ENCODE assay signal across 9 cellular contexts in the genomic region with DNA sequence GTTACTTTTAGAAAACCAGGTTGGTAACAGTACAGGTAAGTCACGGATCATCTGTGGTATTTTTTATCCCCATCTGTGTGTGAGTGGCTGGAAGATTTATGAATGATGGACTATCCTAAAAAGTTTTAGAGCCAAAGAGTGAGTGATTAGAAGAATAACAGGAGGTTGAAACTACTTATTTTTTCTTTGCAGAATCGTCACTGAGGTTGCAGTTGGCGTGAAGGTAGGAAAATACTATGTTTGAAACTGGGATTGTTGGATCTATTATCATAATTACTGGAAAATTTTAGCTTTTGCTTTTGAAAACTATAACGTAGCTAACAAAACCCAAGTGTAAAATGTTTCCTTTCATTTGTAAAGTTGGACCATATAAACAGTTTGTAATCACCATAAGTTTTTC. TPM values are rescaled to one million over a fixed set of nuclear protein-coding genes. Genes with fewer than 3 reads are reported as not detected.
A peak's percentile ranks its signal among the peaks of the same experiment; 100 is the strongest.
DNase-seq lines count a peak whose midpoint lies in the region; ATAC-seq, FAIRE-seq and TF ChIP-seq lines count a peak whose summit lies in the region.
"Had no signal": no experiment of that assay in that cellular context is flagged by ENCODE, and none has a peak within 500 bp of the region (broad histone marks: within the 10 kb centered on the region; RNA-seq: fewer than 3 reads in every experiment).

No MANE protein-coding gene starts in this region.

- POLR2A ChIA-PET in GM12878 (lab: Charles Lee), result no interaction called here

- H3K4me1 ChIP-seq in right atrium auricular region (peaks cover 0 to 23% of the 10 kb centered on the region in 2 donors), GM12878 (ENCODE audit: control insufficient read depth, insufficient read depth, low read length) (peaks cover 4% of the 10 kb centered on the region), mesenchymal stem cell (ENCODE audit: control insufficient read depth, insufficient read depth, low read depth, low read length) (no peaks in the 10 kb centered on the region), aorta (ENCODE audit: control insufficient read depth in 1 of 2, insufficient read depth in 2 of 2, low read length in 2 of 2) (peaks cover 0 to 2% of the 10 kb centered on the region in 2 donors)

- ATAC-seq in Right ventricle myocardium superior (ENCODE audit: poor library complexity), result no peak
- no peak for ATAC-seq in GM12878
- no peak for ATAC-seq in aorta (ENCODE audit: low FRiP score)
- no peak for ATAC-seq in HG03097 (IDR thresholded peaks at IDR 0.05; ENCODE audit: low FRiP score, unreplicated experiment)

- BruUV-seq in GM12878 (replicated peaks; lab: Mats Ljungman, UMichigan), result no TSS peak

- peaks cover 1% of the 10 kb centered on the region for H3K79me1 ChIP-seq in mesenchymal stem cell (replicated peaks; ENCODE audit: low read length, poor library complexity, severe bottlenecking)

- in situ Hi-C loops in GM12878 (cut with MboI), result no loop called here

- H2BK5ac ChIP-seq in mesenchymal stem cell (ENCODE audit: low read depth, low read length, poor library complexity, severe bottlenecking), result no peak overlapping the region

- no peak for TF ChIP-seq POLR2A in GM12878 (IDR thresholded peaks at IDR 0.05; ENCODE audit: low read depth, low read length)

- TF ChIP-seq RAD21 in GM12878 (IDR thresholded peaks at IDR 0.05; ENCODE audit: insufficient read depth, low read depth, low read length), result no peak

- H3K9ac ChIP-seq in GM12878 (ENCODE audit: control insufficient read depth, insufficient read depth, low read length) (peak overlapping the region; percentile 78; the same call in 1 of the 2 replicates), mesenchymal stem cell (ENCODE audit: low read length) (peak overlapping the region; percentile 95)

- no peak for TF ChIP-seq CTCF in right atrium auricular region (IDR thresholded peaks at IDR 0.05)
- no peak for TF ChIP-seq CTCF in GM12878 (IDR thresholded peaks at IDR 0.05 in 2 of 3, conservative IDR thresholded peaks at IDR 0.05 in 1 of 3; ENCODE audit: control insufficient read depth in 2 of 3, extremely low read depth in 1 of 3, insufficient read depth in 1 of 3, low read depth in 3 of 3, low read length in 3 of 3)

- H4K91ac ChIP-seq in mesenchymal stem cell (ENCODE audit: low read length), result no peak overlapping the region

- no peak overlapping the region for H2BK120ac ChIP-seq in mesenchymal stem cell (ENCODE audit: low read depth, low read length)

- H3K27ac ChIP-seq in right atrium auricular region (peak overlapping the region in 1 of 2 donors; percentile 92), GM12878 (ENCODE audit: control insufficient read depth, insufficient read depth) (no peak overlapping the region; the same call in 1 of the 2 replicates), mesenchymal stem cell (ENCODE audit: low read length, poor library complexity, severe bottlenecking) (no peak overlapping the region), aorta (ENCODE audit: low read depth in 1 of 2, low read length in 2 of 2) (no peak overlapping the region)

- DNase-seq in right atrium auricular region (ENCODE audit: low spot score) (no peak), Right ventricle myocardium superior (no peak), GM12878 (ENCODE audit: low read depth, low spot score) (no peak), mesenchymal stem cell (no peak), aorta (no peak), HK-2 (ENCODE audit: unreplicated experiment) (no peak), NCI-H1105 treated with DMSO at 0.1 percent for 48 hours (lab: John Stamatoyannopoulos, UW) (no peak)
- DNase-seq: NCI-H1436 treated with DMSO at 0.1 percent for 48 hours had no signal

- H3K4me3 ChIP-seq in right atrium auricular region (peak overlapping the region; percentile 71 to 93), GM12878 (peak overlapping the region; percentile 90), mesenchymal stem cell (ENCODE audit: insufficient read depth in 1 of 2, low read depth in 1 of 2, low read length in 2 of 2) (peak overlapping the region in 1 of 2 experiments; percentile 94), aorta (ENCODE audit: low read length in 2 of 2) (peak overlapping the region; percentile 92 to 95)

- no peak overlapping the region for H3K14ac ChIP-seq in mesenchymal stem cell (ENCODE audit: low read length in 2 of 2)

- H3K4ac ChIP-seq in mesenchymal stem cell (ENCODE audit: low read depth in 1 of 2, low read length in 2 of 2), result no peak overlapping the region

- TF ChIP-seq EP300 in GM12878 (IDR thresholded peaks at IDR 0.05; ENCODE audit: borderline replicate concordance in 1 of 2, control insufficient read depth in 1 of 2, low read depth in 2 of 2, low read length in 2 of 2), result no peak

- no peak overlapping the region for H2AFZ ChIP-seq in GM12878 (ENCODE audit: control insufficient read depth, low read depth, low read length)
- no peak overlapping the region for H2AFZ ChIP-seq in mesenchymal stem cell (ENCODE audit: low read depth, low read length)

- H2BK12ac ChIP-seq in mesenchymal stem cell (ENCODE audit: low read length in 2 of 2), result no peak overlapping the region

- H3K4me2 ChIP-seq in GM12878 (ENCODE audit: control insufficient read depth, insufficient read depth), result peak overlapping the region; percentile 66
- peak overlapping the region; percentile 23 for H3K4me2 ChIP-seq in mesenchymal stem cell (ENCODE audit: low read length, poor library complexity, severe bottlenecking)

- WGBS in GM12878 (ENCODE audit: insufficient coverage, insufficient replicate concordance, low lambda C conversion rate, missing lambda C conversion rate), result 41% methylated on average over 4 of the region's 4 CpGs
- 39% methylated on average over 2 of the region's 4 CpGs for WGBS in mesenchymal stem cell
- 23 to 24% methylated on average over 4 of the region's 4 CpGs for WGBS in aorta, 2 donors

- H4K20me1 ChIP-seq in GM12878 (ENCODE audit: control insufficient read depth, insufficient read depth), result no peaks in the 10 kb centered on the region

- intact Hi-C loops in Right ventricle myocardium superior (cut with DNase I), result no loop called here
- intact Hi-C loops in GM12878 (cut with micrococcal nuclease; ENCODE audit: unreplicated experiment), result loop anchor here (10.0 kb wide), 2 partner anchors 231 to 1191 kb away; no protein-coding TSS in a partner anchor
- intact Hi-C loops in aorta (cut with DNase I), result loop anchor here in 1 of 2 donors (5.0 kb wide), 1 partner anchor 49 kb away; no protein-coding TSS in a partner anchor

- no peak overlapping the region for H2BK15ac ChIP-seq in mesenchymal stem cell (ENCODE audit: low read depth, poor library complexity, severe bottlenecking)

- FAIRE-seq in GM12878 (lab: Jason Lieb, UNC), result no peak

- H2AK5ac ChIP-seq in mesenchymal stem cell (ENCODE audit: low read length, severe bottlenecking), result no peak overlapping the region

- H3K23ac ChIP-seq in mesenchymal stem cell (ENCODE audit: low read length in 2 of 2), result no peak overlapping the region

- H3K27me3 ChIP-seq in right atrium auricular region (no peaks in the 10 kb centered on the region), GM12878 (replicated peaks in 1 of 2; ENCODE audit: control insufficient read depth in 2 of 2, insufficient read depth in 2 of 2, low read length in 1 of 2) (no peaks in the 10 kb centered on the region), mesenchymal stem cell (ENCODE audit: control insufficient read depth in 1 of 2, insufficient read depth in 1 of 2, low read length in 2 of 2) (no peaks in the 10 kb centered on the region), aorta (ENCODE audit: control insufficient read depth in 1 of 2, insufficient read depth in 2 of 2, low read length in 1 of 2) (no peaks in the 10 kb centered on the region)

- H4K8ac ChIP-seq in mesenchymal stem cell (ENCODE audit: low read length), result no peak overlapping the region

- RAD21 ChIA-PET in GM12878 (lab: Charles Lee; ENCODE audit: unreplicated experiment), result no interaction called here

- SMC1A ChIA-PET in GM12878 (lab: Charles Lee; ENCODE audit: uncharacterized antibody, unreplicated experiment), result interaction anchor here (0.7 to 1.9 kb wide), 3 partner anchors 19 to 181 kb away, joined by 3 to 4 read pairs (median 3); no protein-coding TSS in a partner anchor

- H3K9me3 ChIP-seq in right atrium auricular region, result no peaks in the 10 kb centered on the region
- no peaks in the 10 kb centered on the region; the same call in 2 of the 3 replicates for H3K9me3 ChIP-seq in GM12878 (replicated peaks; ENCODE audit: control insufficient read depth, insufficient read depth, low read length)
- no peaks in the 10 kb centered on the region for H3K9me3 ChIP-seq in mesenchymal stem cell (ENCODE audit: control insufficient read depth, low read length)
- H3K9me3 ChIP-seq in aorta (ENCODE audit: control insufficient read depth, low read length), result no peaks in the 10 kb centered on the region

- CTCF ChIA-PET in GM12878 (lab: Yijun Ruan, JAX), result interaction anchor here (1.8 kb wide), 1 partner anchor 19 kb away, joined by 4 read pairs; no protein-coding TSS in a partner anchor

- H3K18ac ChIP-seq in mesenchymal stem cell (ENCODE audit: low read depth in 1 of 2, low read length in 2 of 2), result no peak overlapping the region

- no peaks in the 10 kb centered on the region for H3K36me3 ChIP-seq in right atrium auricular region
- H3K36me3 ChIP-seq in GM12878 (ENCODE audit: control insufficient read depth in 2 of 2, insufficient read depth in 2 of 2, low read length in 1 of 2), result peaks cover 0 to 2% of the 10 kb centered on the region in 2 experiments; a peak in 1 of 4 replicates
- peaks cover 15 to 31% of the 10 kb centered on the region in 2 experiments for H3K36me3 ChIP-seq in mesenchymal stem cell (ENCODE audit: control insufficient read depth in 1 of 2, insufficient read depth in 2 of 2, low read depth in 1 of 2, low read length in 2 of 2)
- no peaks in the 10 kb centered on the region for H3K36me3 ChIP-seq in aorta (ENCODE audit: control insufficient read depth in 1 of 2, insufficient read depth in 2 of 2, low read length in 1 of 2)

- peaks cover 43% of the 10 kb centered on the region for H3K79me2 ChIP-seq in GM12878 (ENCODE audit: control insufficient read depth, insufficient read depth, low read length)

RNA-seq across cellular contexts. Expression of a gene that starts 1.8 kb away (rescaled TPM):
- 10 to 100 TPM; 15.9 to 21.9 TPM for total RNA-seq in right atrium auricular region
- total RNA-seq in Right ventricle myocardium superior, result 14.0 TPM
- 169 and 183 TPM in 2 replicates for total RNA-seq in GM12878 (2013; cell fraction: nucleolus; rRNA removed)
- total RNA-seq in GM12878 (2014; rRNA removed), result 9.3 and 17.1 TPM in 2 replicates
- total RNA-seq in GM12878 (2014; rRNA removed; fragmentation: Illumina TruSeq; extraction: Trizol), result 14.9 and 16.0 TPM in 2 replicates
- 10.9 and 11.2 TPM in 2 replicates for total RNA-seq in GM12878 (2021)
- polyA plus RNA-seq in GM12878 (2011; ENCODE audit: low read depth), result 4.8 TPM
- 17.1 and 32.2 TPM in 2 replicates for polyA plus RNA-seq in GM12878 (2011; rRNA removed)
- 5.4 and 7.0 TPM in 2 replicates for polyA plus RNA-seq in GM12878 (2011; cell fraction: cytosol; rRNA removed)
- 31.7 and 37.6 TPM in 2 replicates for polyA plus RNA-seq in GM12878 (2011; cell fraction: nucleus; rRNA removed)
- polyA plus RNA-seq in GM12878 (2012), result 9.7 and 10.1 TPM in 2 replicates
- 17.5 and 35.8 TPM in 2 replicates for polyA plus RNA-seq in GM12878 (2014; fragmentation: Illumina TruSeq; extraction: Trizol)
- 1 to 10 TPM; 5.8 to 9.7 TPM for polyA plus RNA-seq in GM12878 (2014; fragmentation: Nextera tagmentation; extraction: Ambion mirVana)
- polyA plus RNA-seq in GM12878 (2014; rRNA removed), result 12.0 and 12.2 TPM in 2 replicates
- polyA plus RNA-seq in GM12878 (2016; fragmentation: Nextera tagmentation; extraction: Ambion mirVana), result 10 to 100 TPM; 10.9 to 11.0 TPM
- 18.2 and 29.6 TPM in 2 replicates for polyA minus RNA-seq in GM12878 (2011; rRNA and poly(A)+ RNA removed)
- polyA minus RNA-seq in GM12878 (2011; cell fraction: cytosol; rRNA and poly(A)+ RNA removed), result 4.0 TPM in 2 replicates
- 29.5 and 42.5 TPM in 2 replicates for polyA minus RNA-seq in GM12878 (2011; cell fraction: nucleus; rRNA and poly(A)+ RNA removed)
- polyA plus RNA-seq in mesenchymal stem cell (2013, experiment 1 of 2), result 9.4 TPM
- 8.1 TPM for polyA plus RNA-seq in mesenchymal stem cell (2013, experiment 2 of 2)
- 10 to 100 TPM; 39.8 to 46.3 TPM for total RNA-seq in aorta
- polyA plus RNA-seq in aorta, result 10 to 100 TPM in 1 of 2 donors, 1 to 10 TPM in 1; 7.8 to 17.6 TPM
